ENCODE assay signal across 10 cellular contexts in the genomic region with DNA sequence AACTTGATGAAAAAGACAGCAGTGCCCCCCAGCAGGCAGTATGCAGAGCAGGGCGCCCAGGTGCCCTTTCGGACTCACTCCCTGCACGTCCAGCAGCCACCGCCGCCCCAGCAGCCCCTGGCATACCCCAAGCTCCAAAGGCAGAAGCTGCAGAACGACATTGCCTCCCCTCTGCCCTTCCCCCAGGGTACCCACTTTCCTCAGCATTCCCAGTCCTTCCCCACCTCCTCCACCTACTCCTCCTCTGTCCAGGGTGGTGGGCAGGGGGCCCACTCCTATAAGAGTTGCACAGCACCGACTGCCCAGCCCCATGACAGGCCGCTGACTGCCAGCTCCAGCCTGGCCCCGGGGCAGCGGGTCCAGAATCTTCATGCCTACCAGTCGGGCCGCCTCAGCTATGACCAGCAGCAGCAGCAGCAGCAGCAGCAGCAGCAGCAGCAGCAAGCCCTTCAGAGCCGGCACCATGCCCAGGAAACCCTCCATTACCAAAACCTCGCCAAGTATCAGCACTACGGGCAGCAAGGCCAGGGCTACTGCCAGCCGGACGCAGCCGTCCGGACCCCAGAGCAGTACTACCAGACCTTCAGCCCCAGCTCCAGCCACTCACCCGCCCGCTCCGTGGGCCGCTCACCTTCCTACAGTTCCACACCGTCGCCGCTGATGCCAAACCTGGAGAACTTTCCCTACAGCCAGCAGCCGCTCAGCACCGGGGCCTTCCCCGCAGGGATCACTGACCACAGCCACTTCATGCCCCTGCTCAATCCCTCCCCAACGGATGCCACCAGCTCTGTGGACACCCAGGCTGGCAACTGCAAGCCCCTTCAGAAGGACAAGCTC. TPM values are rescaled to one million over a fixed set of nuclear protein-coding genes. Genes with fewer than 3 reads are reported as not detected.
DNase-seq lines count a peak whose midpoint lies in the region; ATAC-seq and TF ChIP-seq lines count a peak whose summit lies in the region.
"Had no signal": no experiment of that assay in that cellular context is flagged by ENCODE, and none has a peak within 500 bp of the region (broad histone marks: within the 10 kb centered on the region; RNA-seq: fewer than 3 reads in every experiment).

No MANE protein-coding gene starts in this region.

- peaks cover 2% of the 10 kb centered on the region; the same call in 1 of the 2 replicates for H3K36me3 ChIP-seq in Caco-2 (ENCODE audit: control insufficient read depth, insufficient read depth, low read length)
- peaks cover 0 to 56% (median 38%) of the 10 kb centered on the region in 9 donors for H3K36me3 ChIP-seq in heart left ventricle
- H3K36me3 ChIP-seq in neuronal stem cell (replicated peaks in 1 of 2; ENCODE audit: control insufficient read depth in 2 of 2, insufficient read depth in 2 of 2, low read length in 2 of 2) = peaks cover 48 to 57% of the 10 kb centered on the region in 2 donors

- H3K9me3 Mint-ChIP-seq in Caco-2 (ENCODE audit: unreplicated experiment) = no peaks in the 10 kb centered on the region

- intact Hi-C loops in Caco-2 (cut with micrococcal nuclease; ENCODE audit: unreplicated experiment) = no loop called here
- intact Hi-C loops in heart left ventricle (cut with DNase I) = loop anchor here in 3 of 10 donors (5.0 kb wide), 3 partner anchors 41 to 106 kb away; no protein-coding TSS in a partner anchor

- CTCF ChIA-PET in Caco-2 (lab: Charles Lee) = interaction anchor here (0.7 kb wide), 1 partner anchor 126 kb away, joined by 4 read pairs; no protein-coding TSS in a partner anchor

- no peak for DNase-seq in Caco-2
- no peak for DNase-seq in T-helper 17 cell
- peak in 3 of 5 donors; percentile 59 to 71 (median 60) for DNase-seq in heart left ventricle
- no peak for DNase-seq in neuronal stem cell (ENCODE audit: low spot score)
- DNase-seq in NCI-H82 (lab: John Stamatoyannopoulos, UW) = no peak
- no peak for DNase-seq in DMS 273 treated with DMSO at 0.1 percent for 48 hours (lab: John Stamatoyannopoulos, UW)
- DNase-seq: foreskin melanocyte, NCI-H345 had no signal

- ATAC-seq in T-helper 17 cell (no peak), heart left ventricle (peak; percentile 29 to 48 (median 36)), HG03571 (IDR thresholded peaks at IDR 0.05; ENCODE audit: unreplicated experiment) (no peak), GM21447 (IDR thresholded peaks at IDR 0.05; ENCODE audit: unreplicated experiment) (no peak)

- peak overlapping the region; percentile 78 for H2BK12ac ChIP-seq in neuronal stem cell (ENCODE audit: low read length)

- H2BK120ac ChIP-seq in neuronal stem cell (ENCODE audit: low read depth, low read length) = peak overlapping the region; percentile 26

- H3K27ac Mint-ChIP-seq in Caco-2 (ENCODE audit: unreplicated experiment) = peak overlapping the region; percentile 24
- H3K27ac Mint-ChIP-seq in T-helper 17 cell = peak overlapping the region; percentile 82

- WGBS in heart left ventricle, 4 donors = 68 to 84% (median 77%) methylated on average over 24 to 30 of the region's 30 CpGs
- no CpG with 5 or more reads among the region's 30 CpGs for WGBS in neuronal stem cell (ENCODE audit: extremely low coverage in 2 of 2, insufficient read length in 2 of 2, insufficient replicate concordance in 1 of 2), 2 donors

- H2AFZ ChIP-seq in neuronal stem cell (ENCODE audit: low read length) = no peak overlapping the region

- H3K27me3 ChIP-seq in Caco-2 (replicated peaks; ENCODE audit: control insufficient read depth, insufficient read depth, low read length) (no peaks in the 10 kb centered on the region), heart left ventricle (no peaks in the 10 kb centered on the region), neuronal stem cell (ENCODE audit: control insufficient read depth in 3 of 3, insufficient read depth in 3 of 3, low read depth in 1 of 3, low read length in 3 of 3) (no peaks in the 10 kb centered on the region)

- peak overlapping the region; percentile 17 for H3K14ac ChIP-seq in neuronal stem cell (ENCODE audit: low read length)

- peak overlapping the region; percentile 95 for H2AK5ac ChIP-seq in neuronal stem cell (ENCODE audit: low read depth, low read length)

- peak overlapping the region; percentile 95 for H3K18ac ChIP-seq in neuronal stem cell (ENCODE audit: low read length)

- peak overlapping the region; percentile 34 for H3K23ac ChIP-seq in neuronal stem cell (ENCODE audit: low read depth, low read length, poor library complexity)

- POLR2A ChIA-PET in Caco-2 (lab: Charles Lee) = no interaction called here

- H3K4me1 Mint-ChIP-seq in Caco-2 (ENCODE audit: low read depth, unreplicated experiment) (peaks cover 20% of the 10 kb centered on the region), T-helper 17 cell (peaks cover 23% of the 10 kb centered on the region)

- no peak for TF ChIP-seq CTCF in Caco-2 (IDR thresholded peaks at IDR 0.05; ENCODE audit: insufficient read depth in 1 of 2, low read depth in 1 of 2, low read length in 1 of 2, severe bottlenecking in 1 of 2, unreplicated experiment in 1 of 2)
- no peak for TF ChIP-seq CTCF in heart left ventricle (IDR thresholded peaks at IDR 0.05)

- no peak overlapping the region for H3K4me3 ChIP-seq in Caco-2 (ENCODE audit: low read depth, low read length)
- peak overlapping the region in 2 of 12 donors; percentile 15 to 30 for H3K4me3 ChIP-seq in heart left ventricle
- no peak overlapping the region for H3K4me3 ChIP-seq in neuronal stem cell (ENCODE audit: low read length in 2 of 2)

- no peak overlapping the region for H3K4me2 ChIP-seq in neuronal stem cell (ENCODE audit: insufficient read depth, low read length, poor library complexity, severe bottlenecking)

- no peak for TF ChIP-seq POLR2A in heart left ventricle (IDR thresholded peaks at IDR 0.05)

- no peaks in the 10 kb centered on the region for H3K27me3 Mint-ChIP-seq in Caco-2 (ENCODE audit: insufficient read depth, unreplicated experiment)
- no peaks in the 10 kb centered on the region for H3K27me3 Mint-ChIP-seq in T-helper 17 cell

- peak overlapping the region; percentile 67 for H3K9ac ChIP-seq in neuronal stem cell (ENCODE audit: low read depth, low read length, poor library complexity)

- peak overlapping the region in 11 of 12 donors; percentile 43 to 71 (median 63) for H3K27ac ChIP-seq in heart left ventricle
- peak overlapping the region; percentile 69 for H3K27ac ChIP-seq in neuronal stem cell (replicated peaks; ENCODE audit: low read length)

- H3K4ac ChIP-seq in neuronal stem cell (ENCODE audit: low read length) = no peak overlapping the region

- H3K4me3 Mint-ChIP-seq in Caco-2 (ENCODE audit: unreplicated experiment) (no peak overlapping the region), T-helper 17 cell (peak overlapping the region; percentile 69)

- H3K36me3 Mint-ChIP-seq in Caco-2 (ENCODE audit: insufficient read depth, unreplicated experiment) (peaks cover 45% of the 10 kb centered on the region), T-helper 17 cell (ENCODE audit: low read depth) (no peaks in the 10 kb centered on the region)

- no peak overlapping the region for H4K8ac ChIP-seq in neuronal stem cell (ENCODE audit: low read depth, low read length)

- peaks cover 34% of the 10 kb centered on the region for H3K79me1 ChIP-seq in neuronal stem cell (ENCODE audit: low read depth, low read length)

- no peak overlapping the region for H2BK5ac ChIP-seq in neuronal stem cell (ENCODE audit: low read length)

- H3K4me1 ChIP-seq in Caco-2 (peaks cover 17% of the 10 kb centered on the region), heart left ventricle (peaks cover 14 to 55% (median 48%) of the 10 kb centered on the region in 12 donors), neuronal stem cell (ENCODE audit: control insufficient read depth in 2 of 2, insufficient read depth in 1 of 2, low read depth in 1 of 2, low read length in 2 of 2) (peaks cover 37 to 40% of the 10 kb centered on the region in 2 donors)

- peak overlapping the region; percentile 70 for H2BK15ac ChIP-seq in neuronal stem cell (ENCODE audit: low read length)

- BruUV-seq in Caco-2 (replicated peaks; lab: Mats Ljungman, UMichigan) = no TSS peak

- no peak overlapping the region for H4K91ac ChIP-seq in neuronal stem cell (ENCODE audit: low read depth, low read length, poor library complexity)

- H3K9me3 ChIP-seq in Caco-2 = no peaks in the 10 kb centered on the region
- H3K9me3 ChIP-seq in T-helper 17 cell (ENCODE audit: control insufficient read depth, low read length, poor library complexity, severe bottlenecking) = no peaks in the 10 kb centered on the region
- no peaks in the 10 kb centered on the region for H3K9me3 ChIP-seq in heart left ventricle
- H3K9me3 ChIP-seq in neuronal stem cell (replicated peaks in 1 of 2; ENCODE audit: control insufficient read depth in 2 of 2, insufficient read depth in 1 of 2, low read depth in 1 of 2, low read length in 2 of 2) = no peaks in the 10 kb centered on the region

RNA-seq across cellular contexts. Expression of a gene that starts 43.2 kb away (rescaled TPM):
- total RNA-seq in Caco-2 (2022) (109 and 118 TPM in 2 replicates), T-helper 17 cell (100 to 1,000 TPM; 198 to 241 TPM), heart left ventricle (10 to 100 TPM; 12.8 to 55.2 (median 17.8) TPM)
- polyA plus RNA-seq in heart left ventricle = 10 to 100 TPM; 22.1 to 41.0 TPM
- 57.8 TPM for polyA plus RNA-seq in neuronal stem cell (2013, experiment 1 of 2)
- 61.7 TPM for polyA plus RNA-seq in neuronal stem cell (2013, experiment 2 of 2)

Comparison
In these comparisons a context has a peak if more than half of its experiments do, and no peak if none do; other contexts are left out.
1. DNase-seq: peak in heart left ventricle (3 of 5); none in Caco-2 (0 of 2), T-helper 17 cell (0 of 3), neuronal stem cell (single experiment), NCI-H82 (single experiment) and DMS 273 treated with DMSO at 0.1 percent for 48 hours (single experiment).
2. ATAC-seq: peak in heart left ventricle (4 of 4); none in T-helper 17 cell (single experiment), HG03571 (single experiment) and GM21447 (single experiment).